In genomic region chr16:67372664-67373063, GRCh38 we compare ENCODE assay signal across 9 cellular contexts. TPM values are rescaled to one million over a fixed set of nuclear protein-coding genes. Genes with fewer than 3 reads are reported as not detected.
A peak's percentile ranks its signal among the peaks of the same experiment; 100 is the strongest.
DNase-seq lines count a peak whose midpoint lies in the region; ATAC-seq, FAIRE-seq and TF ChIP-seq lines count a peak whose summit lies in the region.
"Had no signal": no experiment of that assay in that cellular context is flagged by ENCODE, and none has a peak within 500 bp of the region (broad histone marks: within the 10 kb centered on the region; RNA-seq: fewer than 3 reads in every experiment).

No MANE protein-coding gene starts in this region.

- H3K4me3 Mint-ChIP-seq in HFFc6, result no peak overlapping the region
- H3K4me3 Mint-ChIP-seq in astrocyte (ENCODE audit: unreplicated experiment), result no peak overlapping the region

- H3K36me3 Mint-ChIP-seq in HFFc6 (ENCODE audit: low read depth), result no peaks in the 10 kb centered on the region
- H3K36me3 Mint-ChIP-seq in astrocyte (ENCODE audit: low read depth, unreplicated experiment), result no peaks in the 10 kb centered on the region
- H3K36me3 Mint-ChIP-seq in activated naive CD4-positive, alpha-beta T cell treated with anti-CD3 and anti-CD28 coated beads, Interleukin-2, amount 50 U/mL, for 72 hours, result no peaks in the 10 kb centered on the region

- H3K27me3 Mint-ChIP-seq in HFFc6 (ENCODE audit: insufficient read depth) (peaks cover 15% of the 10 kb centered on the region), astrocyte (ENCODE audit: low read depth, unreplicated experiment) (peaks cover 9% of the 10 kb centered on the region)

- no peaks in the 10 kb centered on the region for H3K79me2 ChIP-seq in astrocyte (ENCODE audit: insufficient read depth, low read length)

- H3K27ac ChIP-seq in C4-2B, result no peak overlapping the region
- no peak overlapping the region for H3K27ac ChIP-seq in astrocyte (ENCODE audit: low read depth, low read length)

- H3K27me3 ChIP-seq in astrocyte (ENCODE audit: insufficient read depth, low read length), result peaks cover 24% of the 10 kb centered on the region

- no peaks in the 10 kb centered on the region for H3K9me3 Mint-ChIP-seq in HFFc6
- H3K9me3 Mint-ChIP-seq in astrocyte (ENCODE audit: unreplicated experiment), result no peaks in the 10 kb centered on the region
- no peaks in the 10 kb centered on the region for H3K9me3 Mint-ChIP-seq in activated naive CD4-positive, alpha-beta T cell treated with anti-CD3 and anti-CD28 coated beads, Interleukin-2, amount 50 U/mL, for 72 hours

- no peaks in the 10 kb centered on the region for H3K9me3 ChIP-seq in astrocyte (ENCODE audit: insufficient read depth, low read depth, low read length)

- TF ChIP-seq CTCF in C4-2B (conservative IDR thresholded peaks at IDR 0.05) (peak; percentile 68), HFFc6 (IDR thresholded peaks at IDR 0.05) (peak; percentile 73), astrocyte (IDR thresholded peaks at IDR 0.05; ENCODE audit: insufficient read depth, low read depth, low read length) (peak; percentile 39)

- no peak overlapping the region for H3K4me2 ChIP-seq in astrocyte (ENCODE audit: low read length)

- no peak overlapping the region for H2AFZ ChIP-seq in astrocyte (ENCODE audit: low read depth, low read length)

- DNase-seq in HFFc6 (peak; percentile 19), astrocyte (ENCODE audit: low read depth) (no peak), medulla oblongata (ENCODE audit: extremely low spot score) (peak; percentile 76)
- DNase-seq in activated naive CD4-positive, alpha-beta T cell treated with anti-CD3 and anti-CD28 coated beads, Interleukin-2, amount 50 U/mL, for 72 hours (ENCODE audit: low spot score in 2 of 2), result no peak
- DNase-seq in activated CD4-positive, CD25-positive, alpha-beta regulatory T cell treated with anti-CD3 and anti-CD28 coated beads, Interleukin-2, amount 50 U/mL, for 72 hours, result no peak

- H3K4me1 Mint-ChIP-seq in HFFc6 (ENCODE audit: low read depth), result peaks cover 6% of the 10 kb centered on the region; the same call in 1 of the 2 replicates
- no peaks in the 10 kb centered on the region for H3K4me1 Mint-ChIP-seq in astrocyte (ENCODE audit: low read depth, unreplicated experiment)

- no peak for FAIRE-seq in astrocyte (lab: Jason Lieb, UNC)

- no peak for ATAC-seq in activated naive CD4-positive, alpha-beta T cell treated with anti-CD3 and anti-CD28 coated beads, Interleukin-2, amount 50 U/mL, for 72 hours
- ATAC-seq in HG03442 (IDR thresholded peaks at IDR 0.05; ENCODE audit: unreplicated experiment), result no peak
- ATAC-seq in HG03135 (IDR thresholded peaks at IDR 0.05; ENCODE audit: unreplicated experiment), result no peak

- H3K27ac Mint-ChIP-seq in HFFc6 (no peak overlapping the region), astrocyte (ENCODE audit: unreplicated experiment) (no peak overlapping the region)
- no peak overlapping the region for H3K27ac Mint-ChIP-seq in activated naive CD4-positive, alpha-beta T cell treated with anti-CD3 and anti-CD28 coated beads, Interleukin-2, amount 50 U/mL, for 72 hours

- H3K36me3 ChIP-seq in astrocyte (ENCODE audit: insufficient read depth, low read length), result no peaks in the 10 kb centered on the region

- no peaks in the 10 kb centered on the region for H4K20me1 ChIP-seq in astrocyte (ENCODE audit: insufficient read depth, low read length)

- H3K4me1 ChIP-seq in astrocyte (ENCODE audit: insufficient read depth, low read length), result no peaks in the 10 kb centered on the region

- H3K4me3 ChIP-seq in astrocyte (ENCODE audit: insufficient read depth, low read depth, low read length), result no peak overlapping the region

- H3K9ac ChIP-seq in astrocyte (ENCODE audit: low read length), result no peak overlapping the region

RNA-seq across cellular contexts. Expression of gene TPPP3, which starts 20.6 kb away (rescaled TPM):
- under 1 TPM in 2 of 6 experiments, not detected in 4; 0.21 to 0.28 TPM for total RNA-seq in HFFc6 (2021; fragmentation: NEBNext Ultra II Directional; extraction: Animal tissue kit (Norgen Biotek cat#: 25700))
- total RNA-seq in astrocyte, result 0.65 and 0.75 TPM in 2 replicates
- total RNA-seq in activated naive CD4-positive, alpha-beta T cell treated with anti-CD3 and anti-CD28 coated beads, Interleukin-2, amount 50 U/mL, for 72 hours, result not detected

RNA-seq across cellular contexts. Expression of gene ZDHHC1, which starts 43.6 kb away (rescaled TPM):
- total RNA-seq in HFFc6 (2021; fragmentation: NEBNext Ultra II Directional; extraction: Animal tissue kit (Norgen Biotek cat#: 25700)), result 1 to 10 TPM; 2.1 to 5.4 (median 2.8) TPM
- total RNA-seq in astrocyte, result 3.7 and 4.4 TPM in 2 replicates
- 1 to 10 TPM in 1 of 2 donors, under 1 TPM in 1; 0.23 to 2.4 TPM for total RNA-seq in activated naive CD4-positive, alpha-beta T cell treated with anti-CD3 and anti-CD28 coated beads, Interleukin-2, amount 50 U/mL, for 72 hours

RNA-seq across cellular contexts. Expression of gene LRRC36, which starts 46.0 kb away (rescaled TPM):
- total RNA-seq in HFFc6 (2021; fragmentation: NEBNext Ultra II Directional; extraction: Animal tissue kit (Norgen Biotek cat#: 25700)), result not detected
- total RNA-seq in astrocyte, result not detected in 2 replicates
- total RNA-seq in activated naive CD4-positive, alpha-beta T cell treated with anti-CD3 and anti-CD28 coated beads, Interleukin-2, amount 50 U/mL, for 72 hours, result 1 to 10 TPM in 1 of 2 donors, under 1 TPM in 1; 0.57 to 1.9 TPM

RNA-seq across cellular contexts. Expression of gene KCTD19, which starts 46.1 kb away (rescaled TPM):
- not detected for total RNA-seq in HFFc6 (2021; fragmentation: NEBNext Ultra II Directional; extraction: Animal tissue kit (Norgen Biotek cat#: 25700))
- total RNA-seq in astrocyte, result not detected in 2 replicates
- total RNA-seq in activated naive CD4-positive, alpha-beta T cell treated with anti-CD3 and anti-CD28 coated beads, Interleukin-2, amount 50 U/mL, for 72 hours, result 1 to 10 TPM in 1 of 2 donors, under 1 TPM in 1; 0.71 to 6.1 TPM

RNA-seq across cellular contexts. Expression of gene HSD11B2, which starts 58.3 kb away (rescaled TPM):
- total RNA-seq in HFFc6 (2021; fragmentation: NEBNext Ultra II Directional; extraction: Animal tissue kit (Norgen Biotek cat#: 25700)), result not detected
- 0.14 TPM in 1 of 2 replicates, not detected in the other for total RNA-seq in astrocyte
- 1 to 10 TPM; 1.3 to 2.7 TPM for total RNA-seq in activated naive CD4-positive, alpha-beta T cell treated with anti-CD3 and anti-CD28 coated beads, Interleukin-2, amount 50 U/mL, for 72 hours
- total RNA-seq: glomerular endothelial cell had no signal

Comparison
In these comparisons a context has a peak if more than half of its experiments do, and no peak if none do; other contexts are left out.
1. DNase-seq: peak in HFFc6 (single experiment) and medulla oblongata (single experiment); none in astrocyte (single experiment), activated naive CD4-positive, alpha-beta T cell treated with anti-CD3 and anti-CD28 coated beads, Interleukin-2, amount 50 U/mL, for 72 hours (0 of 2) and activated CD4-positive, CD25-positive, alpha-beta regulatory T cell treated with anti-CD3 and anti-CD28 coated beads, Interleukin-2, amount 50 U/mL, for 72 hours (single experiment).
2. Peak in every context shown above with its lines, with median percentiles within 50 percentile points of each other: CTCF ChIP-seq.